In genomic region chr17:60240290-60240689, GRCh38 we compare ENCODE assay signal across 26 cellular contexts.
"Had no signal": no experiment of that assay in that cellular context is flagged by ENCODE, and none has a peak within 500 bp of the region (broad histone marks: within the 10 kb centered on the region; RNA-seq: fewer than 3 reads in every experiment).

No MANE protein-coding gene starts in this region.

- H3K27ac Mint-ChIP-seq: immature natural killer cell; naive thymus-derived CD8-positive, alpha-beta T cell; nephron; neural progenitor cell; stimulated activated naive B cell treated with anti-CD40 and anti-IgM and Interleukin-4, amounts not matched to agents 10 μg/mL and 1 μg/mL and 100 μg/mL, for 72 hours had no signal

- DNase-seq: hypothalamus; immature natural killer cell; kidney; left colon; left lung; lower lobe of right lung; mammary epithelial cell; mesenchymal stem cell; naive thymus-derived CD8-positive, alpha-beta T cell; occipital lobe; right lobe of liver; stimulated activated CD4-positive, alpha-beta T cell treated with anti-CD3 and anti-CD28 coated beads, Interleukin-1b, Interleukin-23, amount 100 ng/mL, for 48 hours; stimulated activated CD4-positive, alpha-beta T cell treated with anti-CD3 and anti-CD28 coated beads, Interleukin-2, amount 100 ng/mL, for 48 hours; stimulated activated naive B cell treated with anti-CD40 and anti-IgM and Interleukin-4, amounts not matched to agents 10 μg/mL and 1 μg/mL and 100 μg/mL, for 72 hours; stimulated activated naive CD8-positive, alpha-beta T cell treated with anti-CD3 and anti-CD28 coated beads, Interleukin-15, Interleukin-2, amounts not matched to agents 100 U/mL and 50 U/mL, for 24 hours; stomach; testis; thyroid gland; transverse colon; upper lobe of right lung had no signal

- H3K4me1 Mint-ChIP-seq: immature natural killer cell; naive thymus-derived CD8-positive, alpha-beta T cell; nephron; neural progenitor cell had no signal

- ATAC-seq: left colon; left lung; lower lobe of right lung; naive thymus-derived CD8-positive, alpha-beta T cell; right lobe of liver; stimulated activated naive B cell treated with anti-CD40 and anti-IgM and Interleukin-4, amounts not matched to agents 10 μg/mL and 1 μg/mL and 100 μg/mL, for 72 hours; stimulated activated naive CD8-positive, alpha-beta T cell treated with anti-CD3 and anti-CD28 coated beads, Interleukin-15, Interleukin-2, amounts not matched to agents 100 U/mL and 50 U/mL, for 24 hours; upper lobe of right lung had no signal

- H3K9me3 Mint-ChIP-seq: immature natural killer cell, nephron, neural progenitor cell had no signal

- H3K27me3 Mint-ChIP-seq: naive thymus-derived CD8-positive, alpha-beta T cell; stimulated activated naive B cell treated with anti-CD40 and anti-IgM and Interleukin-4, amounts not matched to agents 10 μg/mL and 1 μg/mL and 100 μg/mL, for 72 hours had no signal

- H3K79me2 ChIP-seq: parathyroid adenoma had no signal

- H3K4me1 ChIP-seq: left lung, lower lobe of right lung, neural progenitor cell, parathyroid adenoma, right atrium auricular region, right lobe of liver, stomach, testis, thyroid gland, transverse colon, upper lobe of right lung had no signal

- H3K4me3 Mint-ChIP-seq: immature natural killer cell; naive thymus-derived CD8-positive, alpha-beta T cell; nephron; neural progenitor cell; stimulated activated naive B cell treated with anti-CD40 and anti-IgM and Interleukin-4, amounts not matched to agents 10 μg/mL and 1 μg/mL and 100 μg/mL, for 72 hours had no signal

- H3K27me3 ChIP-seq: left lung, neural progenitor cell, neutrophil, right atrium auricular region, right lobe of liver, stomach, testis, thyroid gland, transverse colon, upper lobe of right lung had no signal

- H3K36me3 ChIP-seq: neural progenitor cell, thyroid gland had no signal

- H3K4me3 ChIP-seq: left lung, lower lobe of right lung, neural progenitor cell, right atrium auricular region, right lobe of liver, smooth muscle cell, stomach, testis, thyroid gland, transverse colon, upper lobe of right lung had no signal

- H3K27ac ChIP-seq: left lung, lower lobe of right lung, neural progenitor cell, neutrophil, parathyroid adenoma, right atrium auricular region, right lobe of liver, stomach, testis, thyroid gland, transverse colon, upper lobe of right lung had no signal

- H2AFZ ChIP-seq: neural progenitor cell, parathyroid adenoma had no signal

- H3K4me2 ChIP-seq: neural progenitor cell, smooth muscle cell had no signal
